In genomic region chr17:40817103-40817682, GRCh38 we compare ENCODE assay signal across 1 cellular context.
TF ChIP-seq lines count a peak whose summit lies in the region.

No MANE protein-coding gene starts in this region.

TF ChIP-seq in HepG2, 621 proteins besides CTCF, POLR2A, EP300 and RAD21 (continued from another document):
- TF ChIP-seq MED1 (CRISPR knock-in tag; IDR thresholded peaks at IDR 0.05) = 0 out of 2 replicates have a peak, but pooled peaks have one; percentile 15
